In the genomic region with DNA sequence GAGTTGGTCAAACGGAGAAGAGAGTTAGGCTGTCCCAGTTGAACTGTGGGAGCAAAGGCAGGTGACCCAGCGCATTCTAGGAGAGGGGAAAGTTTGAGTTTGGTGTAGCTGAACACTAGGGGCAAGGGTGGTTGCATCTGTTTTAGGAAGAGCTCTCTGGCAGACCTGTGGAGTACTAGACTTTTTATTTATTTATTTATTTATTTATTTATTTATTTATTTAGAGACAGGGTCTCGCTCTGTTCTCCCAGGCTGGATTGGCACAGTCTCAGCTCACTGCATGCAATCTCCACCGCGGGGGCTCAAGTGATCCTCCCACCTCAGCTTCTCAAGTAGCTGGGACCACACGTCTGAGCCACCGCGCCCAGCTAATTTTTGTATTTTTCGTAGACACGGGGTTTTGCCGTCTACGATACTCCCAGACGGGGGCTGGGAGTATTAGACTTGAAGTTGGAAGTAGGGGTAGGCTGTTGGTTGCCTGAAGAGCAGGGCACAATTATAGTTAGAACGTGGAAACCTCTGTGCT, we compare ENCODE assay signal across 8 cellular contexts. TPM values are rescaled to one million over a fixed set of nuclear protein-coding genes. Genes with fewer than 3 reads are reported as not detected.
DNase-seq lines count a peak whose midpoint lies in the region; ATAC-seq and TF ChIP-seq lines count a peak whose summit lies in the region.

No MANE protein-coding gene starts in this region.

- H3K4me1 Mint-ChIP-seq in Caco-2 (ENCODE audit: low read depth, unreplicated experiment), result peaks cover 30% of the 10 kb centered on the region

- TF ChIP-seq EP300 in sigmoid colon (IDR thresholded peaks at IDR 0.05), result no peak

- BruUV-seq in Caco-2 (replicated peaks; lab: Mats Ljungman, UMichigan) (no TSS peak), PC-3 (replicated peaks; lab: Mats Ljungman, UMichigan) (no TSS peak)

- H3K27me3 Mint-ChIP-seq in Caco-2 (ENCODE audit: insufficient read depth, unreplicated experiment), result no peaks in the 10 kb centered on the region

- no peaks in the 10 kb centered on the region for H3K9me2 ChIP-seq in PC-3 (replicated peaks; ENCODE audit: low read length)

- H3K27ac Mint-ChIP-seq in Caco-2 (ENCODE audit: unreplicated experiment), result no peak overlapping the region

- peaks cover 33% of the 10 kb centered on the region for H3K79me2 ChIP-seq in PC-3 (ENCODE audit: low read length)

- TF ChIP-seq CTCF in Caco-2 (IDR thresholded peaks at IDR 0.05; ENCODE audit: insufficient read depth in 1 of 2, low read depth in 1 of 2, low read length in 1 of 2, severe bottlenecking in 1 of 2, unreplicated experiment in 1 of 2), result no peak
- TF ChIP-seq CTCF in PC-3 (conservative IDR thresholded peaks at IDR 0.05; ENCODE audit: low read depth, low read length), result no peak
- no peak for TF ChIP-seq CTCF in sigmoid colon (IDR thresholded peaks at IDR 0.05)

- TF ChIP-seq POLR2A in sigmoid colon (IDR thresholded peaks at IDR 0.05), result no peak

- POLR2A ChIA-PET in Caco-2 (lab: Charles Lee), result no interaction called here
- POLR2A ChIA-PET in PC-3 (lab: Charles Lee; ENCODE audit: unreplicated experiment), result no interaction called here

- H3K9me3 Mint-ChIP-seq in Caco-2 (ENCODE audit: unreplicated experiment), result no peaks in the 10 kb centered on the region

- 96 to 97% methylated on average over 14 of the region's 14 CpGs for WGBS in sigmoid colon, 2 donors

- H2AFZ ChIP-seq in PC-3 (ENCODE audit: low read length), result no peak overlapping the region

- no peaks in the 10 kb centered on the region for H3K27me3 ChIP-seq in Caco-2 (replicated peaks; ENCODE audit: control insufficient read depth, insufficient read depth, low read length)
- no peaks in the 10 kb centered on the region for H3K27me3 ChIP-seq in PC-3 (ENCODE audit: low read length)
- H3K27me3 ChIP-seq in sigmoid colon, result no peaks in the 10 kb centered on the region

- H3K27ac ChIP-seq in PC-3 (ENCODE audit: low read length), result no peak overlapping the region
- H3K27ac ChIP-seq in epithelial cell of prostate, result peak overlapping the region; percentile 66
- peak overlapping the region; percentile 84 to 91 (median 86) for H3K27ac ChIP-seq in sigmoid colon

- H3K9me3 ChIP-seq in Caco-2 (no peaks in the 10 kb centered on the region), PC-3 (ENCODE audit: low read length) (no peaks in the 10 kb centered on the region), sigmoid colon (no peaks in the 10 kb centered on the region)

- H3K4me1 ChIP-seq in Caco-2 (peaks cover 27% of the 10 kb centered on the region), PC-3 (ENCODE audit: insufficient read depth, low read length) (peaks cover 16% of the 10 kb centered on the region), sigmoid colon (peaks cover 0 to 21% (median 12%) of the 10 kb centered on the region in 4 donors)

- no peak overlapping the region for H3K4me3 ChIP-seq in Caco-2 (ENCODE audit: low read depth, low read length)
- no peak overlapping the region; the same call in 1 of the 2 replicates for H3K4me3 ChIP-seq in PC-3 (ENCODE audit: low read length)
- no peak overlapping the region for H3K4me3 ChIP-seq in sigmoid colon

- peak overlapping the region; percentile 94 for H3K4me3 Mint-ChIP-seq in Caco-2 (ENCODE audit: unreplicated experiment)

- CTCF ChIA-PET in Caco-2 (lab: Charles Lee) (interaction anchor here (1.6 kb wide), 1 partner anchor 138 kb away, joined by 5 read pairs; no protein-coding TSS in a partner anchor), PC-3 (lab: Charles Lee) (no interaction called here)

- peaks cover 5% of the 10 kb centered on the region for H3K36me3 Mint-ChIP-seq in Caco-2 (ENCODE audit: insufficient read depth, unreplicated experiment)

- no peaks in the 10 kb centered on the region for H3F3A ChIP-seq in PC-3 (ENCODE audit: low read length, unreplicated experiment)

- H4K20me1 ChIP-seq in PC-3 (ENCODE audit: low read length), result peaks cover 7% of the 10 kb centered on the region; the same call in 1 of the 2 replicates

- H3K4me2 ChIP-seq in PC-3 (ENCODE audit: low read length), result no peak overlapping the region

- DNase-seq in Caco-2 (no peak), PC-3 (no peak), epithelial cell of prostate (ENCODE audit: low read depth, low spot score) (no peak), sigmoid colon (no peak), NCI-H2107 treated with DMSO at 0.1 percent for 48 hours (lab: John Stamatoyannopoulos, UW; ENCODE audit: unreplicated experiment) (no peak)

- peak overlapping the region; percentile 19; the same call in 1 of the 2 replicates for H3K9ac ChIP-seq in PC-3 (ENCODE audit: low read length)

- intact Hi-C loops in Caco-2 (cut with micrococcal nuclease; ENCODE audit: unreplicated experiment), result loop anchor here (1.0 to 2.0 kb wide), 4 partner anchors 29 to 414 kb away; partner anchors contain the start of genes EMSY and TSKU
- intact Hi-C loops in PC-3 (cut with micrococcal nuclease), result loop anchor here (2.0 kb wide), 2 partner anchors 23 to 59 kb away; no protein-coding TSS in a partner anchor
- intact Hi-C loops in sigmoid colon (cut with DNase I), result loop anchor here (5.0 kb wide), 2 partner anchors 52 to 553 kb away; no protein-coding TSS in a partner anchor

- H3K36me3 ChIP-seq in Caco-2 (ENCODE audit: control insufficient read depth, insufficient read depth, low read length) (no peaks in the 10 kb centered on the region), PC-3 (ENCODE audit: low read depth, low read length) (no peaks in the 10 kb centered on the region), sigmoid colon (no peaks in the 10 kb centered on the region)

- ATAC-seq in PC-3, result no peak
- no peak for ATAC-seq in HG03280 (IDR thresholded peaks at IDR 0.05; ENCODE audit: unreplicated experiment)
- ATAC-seq in GM21447 (IDR thresholded peaks at IDR 0.05; ENCODE audit: unreplicated experiment), result no peak
- no peak for ATAC-seq in HG02798 (IDR thresholded peaks at IDR 0.05; ENCODE audit: poor library complexity, unreplicated experiment)

RNA-seq across cellular contexts. Expression of gene ACER3, which starts 0.9 kb away (rescaled TPM):
- 37.5 and 40.6 TPM in 2 replicates for total RNA-seq in Caco-2 (2022)
- 17.3 and 18.5 TPM in 2 replicates for total RNA-seq in PC-3 (2014; rRNA removed)
- total RNA-seq in sigmoid colon, result 10 to 100 TPM in 2 of 4 donors, 1 to 10 TPM in 2; 5.6 to 12.1 (median 10.4) TPM
- polyA plus RNA-seq in sigmoid colon, result 10 to 100 TPM in 1 of 3 donors, 1 to 10 TPM in 2; 7.4 to 13.2 (median 9.1) TPM
